ENCODE assay signal across 15 cellular contexts in the genomic region with DNA sequence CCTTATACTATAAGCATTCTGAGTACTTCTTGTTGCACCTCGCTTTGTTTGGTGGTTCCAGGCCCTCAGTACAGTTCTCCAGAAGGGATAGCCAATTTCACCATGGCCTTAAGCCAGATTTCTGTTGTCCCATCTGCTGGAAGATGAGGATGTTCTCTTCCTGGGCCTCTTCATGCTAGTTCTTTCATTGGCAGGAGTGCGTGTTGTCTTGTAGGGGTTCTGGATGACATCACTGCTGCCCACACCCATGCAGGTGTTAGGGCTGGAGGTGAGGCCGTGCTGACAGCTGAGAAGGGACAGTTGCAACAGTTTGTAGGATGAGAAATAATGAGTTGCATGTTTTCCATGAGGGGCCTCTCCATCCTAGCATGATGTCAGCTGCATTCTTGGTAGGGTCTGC.
A peak's percentile ranks its signal among the peaks of the same experiment; 100 is the strongest.
DNase-seq lines count a peak whose midpoint lies in the region; FAIRE-seq and TF ChIP-seq lines count a peak whose summit lies in the region.
"Had no signal": no experiment of that assay in that cellular context is flagged by ENCODE, and none has a peak within 500 bp of the region (broad histone marks: within the 10 kb centered on the region; RNA-seq: fewer than 3 reads in every experiment).

No MANE protein-coding gene starts in this region.

- peak; percentile 28 for DNase-seq in D341Med (ENCODE audit: low spot score)
- DNase-seq in D721Med (ENCODE audit: insufficient read length, low spot score) = peak; percentile 6
- peak; percentile 40 for DNase-seq in SHP77 treated with DMSO at 0.1 percent for 48 hours (lab: John Stamatoyannopoulos, UW)
- peak; percentile 68 for DNase-seq in esophagus muscularis mucosa (ENCODE audit: extremely low spot score)
- DNase-seq in osteocyte (ENCODE audit: extremely low spot score, unreplicated experiment) = no peak
- no peak for DNase-seq in NAMALWA (ENCODE audit: low spot score)
- DNase-seq in NCI-H2107 (lab: John Stamatoyannopoulos, UW) = no peak
- DNase-seq: BE2C; CD4-positive, alpha-beta memory T cell; H7 had no signal

- TF ChIP-seq CTCF in D721Med (IDR thresholded peaks at IDR 0.05; ENCODE audit: insufficient read depth, missing control alignments) (no peak), esophagus muscularis mucosa (IDR thresholded peaks at IDR 0.05) (no peak), osteocyte (IDR thresholded peaks at IDR 0.05) (no peak)

- no peak for FAIRE-seq in D721Med (lab: Jason Lieb, UNC)
- FAIRE-seq: A549, HepG2, HTR-8/SVneo had no signal

- peaks cover 13% of the 10 kb centered on the region for H3K27me3 Mint-ChIP-seq in osteocyte (ENCODE audit: unreplicated experiment)
- H3K27me3 Mint-ChIP-seq: CD4-positive, alpha-beta memory T cell had no signal

- H3K4me1 ChIP-seq in esophagus muscularis mucosa = peaks cover 8 to 21% (median 17%) of the 10 kb centered on the region in 4 donors
- H3K4me1 ChIP-seq: A549, BE2C had no signal

- WGBS in esophagus muscularis mucosa = 85% methylated on average over 3 of the region's 3 CpGs

- H3K4me3 Mint-ChIP-seq in osteocyte (ENCODE audit: unreplicated experiment) = no peak overlapping the region
- H3K4me3 Mint-ChIP-seq: CD4-positive, alpha-beta memory T cell; GM23338 had no signal

- peaks cover 11% of the 10 kb centered on the region for H3K4me1 Mint-ChIP-seq in osteocyte (ENCODE audit: unreplicated experiment)

- no peaks in the 10 kb centered on the region for H3K9me3 Mint-ChIP-seq in osteocyte (ENCODE audit: unreplicated experiment)
- H3K9me3 Mint-ChIP-seq: GM23338 had no signal

- H3K36me3 ChIP-seq in esophagus muscularis mucosa = no peaks in the 10 kb centered on the region
- H3K36me3 ChIP-seq: BE2C had no signal

- TF ChIP-seq POLR2A in esophagus muscularis mucosa (IDR thresholded peaks at IDR 0.05; ENCODE audit: low read depth) = no peak

- no peaks in the 10 kb centered on the region for H3K27me3 ChIP-seq in esophagus muscularis mucosa
- H3K27me3 ChIP-seq: BE2C had no signal

- H3K4me3 ChIP-seq in esophagus muscularis mucosa = no peak overlapping the region
- H3K4me3 ChIP-seq: A549, GM23338 had no signal

- H3K36me3 Mint-ChIP-seq in osteocyte (ENCODE audit: unreplicated experiment) = no peaks in the 10 kb centered on the region
- H3K36me3 Mint-ChIP-seq: CD4-positive, alpha-beta memory T cell had no signal

- no peak overlapping the region for H3K27ac Mint-ChIP-seq in osteocyte (ENCODE audit: unreplicated experiment)
- H3K27ac Mint-ChIP-seq: GM23338 had no signal

- H3K27ac ChIP-seq in esophagus muscularis mucosa (replicated peaks in 1 of 4) = no peak overlapping the region
- H3K27ac ChIP-seq: A549, C4-2B had no signal

- intact Hi-C loops in esophagus muscularis mucosa (cut with DNase I) = no loop called here

- H3K9me3 ChIP-seq in esophagus muscularis mucosa = no peaks in the 10 kb centered on the region
- H3K9me3 ChIP-seq: A549, BE2C had no signal

- no peak for TF ChIP-seq EP300 in esophagus muscularis mucosa (IDR thresholded peaks at IDR 0.05)

Comparison
In these comparisons a context has a peak if more than half of its experiments do, and no peak if none do; other contexts are left out.
1. DNase-seq: peak in D341Med (single experiment), D721Med (single experiment), SHP77 treated with DMSO at 0.1 percent for 48 hours (single experiment) and esophagus muscularis mucosa (single experiment); none in osteocyte (single experiment), NAMALWA (single experiment) and NCI-H2107 (single experiment).